ENCODE assay signal across 19 cellular contexts in genomic region chr3:146581080-146581601, GRCh38. TPM values are rescaled to one million over a fixed set of nuclear protein-coding genes. Genes with fewer than 3 reads are reported as not detected.
"Had no signal": no experiment of that assay in that cellular context is flagged by ENCODE, and none has a peak within 500 bp of the region (broad histone marks: within the 10 kb centered on the region; RNA-seq: fewer than 3 reads in every experiment).

No MANE protein-coding gene starts in this region.

- H3K9me3 ChIP-seq: colonic mucosa, neutrophil had no signal

- H3K27me3 Mint-ChIP-seq: activated naive CD8-positive, alpha-beta T cell had no signal

- H3K27ac ChIP-seq: cardiac muscle cell, colonic mucosa, upper lobe of left lung had no signal

- H3K27me3 ChIP-seq: cardiac muscle cell, colonic mucosa, neutrophil, upper lobe of left lung had no signal

- H3K9me3 Mint-ChIP-seq: immature natural killer cell had no signal

- DNase-seq: activated CD4-positive, alpha-beta T cell treated with anti-CD3 and anti-CD28 coated beads for 1 hour; activated CD4-positive, alpha-beta T cell treated with anti-CD3 and anti-CD28 coated beads, Interleukin-2, amount 50 U/mL, for 48 hours; activated effector memory CD4-positive, alpha-beta T cell treated with anti-CD3 and anti-CD28 coated beads, Interleukin-2, amount 50 U/mL, for 16 hours; activated T-cell treated with anti-CD3 and anti-CD28 coated beads, Interleukin-2, amount 50 U/mL, for 4 hours; anterior cingulate cortex; colonic mucosa; effector CD4-positive, alpha-beta T cell; immature natural killer cell; left colon; naive thymus-derived CD8-positive, alpha-beta T cell; stimulated activated naive B cell treated with anti-CD40 and anti-IgM and Interleukin-4, amounts not matched to agents 10 μg/mL and 1 μg/mL and 100 μg/mL, for 72 hours had no signal

- H3K4me1 Mint-ChIP-seq: immature natural killer cell; naive thymus-derived CD8-positive, alpha-beta T cell had no signal

- ATAC-seq: activated T-cell treated with anti-CD3 and anti-CD28 coated beads, Interleukin-2, amount 50 U/mL, for 4 hours; left colon; mucosa of descending colon; naive thymus-derived CD8-positive, alpha-beta T cell; right cardiac atrium had no signal

- H3K4me3 ChIP-seq: cardiac muscle cell, colonic mucosa, mucosa of descending colon, upper lobe of left lung had no signal

- H3K4me3 Mint-ChIP-seq: activated naive CD8-positive, alpha-beta T cell; activated T-cell treated with anti-CD3 and anti-CD28 coated beads, Interleukin-2, amount 50 U/mL, for 4 hours; immature natural killer cell; naive thymus-derived CD8-positive, alpha-beta T cell; stimulated activated naive B cell treated with anti-CD40 and anti-IgM and Interleukin-4, amounts not matched to agents 10 μg/mL and 1 μg/mL and 100 μg/mL, for 72 hours had no signal

- H3K27ac Mint-ChIP-seq: activated naive CD8-positive, alpha-beta T cell; immature natural killer cell; naive thymus-derived CD8-positive, alpha-beta T cell; stimulated activated naive B cell treated with anti-CD40 and anti-IgM and Interleukin-4, amounts not matched to agents 10 μg/mL and 1 μg/mL and 100 μg/mL, for 72 hours had no signal

- H3K36me3 Mint-ChIP-seq: immature natural killer cell had no signal

- H3K36me3 ChIP-seq: cardiac muscle cell, colonic mucosa, neutrophil, upper lobe of left lung had no signal

- H3K4me1 ChIP-seq: colonic mucosa, upper lobe of left lung had no signal

RNA-seq across cellular contexts. Expression of gene PLSCR5, which starts 24.0 kb away (rescaled TPM):
- total RNA-seq: activated T-cell treated with anti-CD3 and anti-CD28 coated beads, Interleukin-2, amount 50 U/mL, for 4 hours; colonic mucosa; left colon; lung microvascular endothelial cell; mucosa of descending colon; naive thymus-derived CD8-positive, alpha-beta T cell; right cardiac atrium; subcutaneous adipose tissue; upper lobe of left lung had no signal
